ENCODE assay signal across 17 cellular contexts in the genomic region with DNA sequence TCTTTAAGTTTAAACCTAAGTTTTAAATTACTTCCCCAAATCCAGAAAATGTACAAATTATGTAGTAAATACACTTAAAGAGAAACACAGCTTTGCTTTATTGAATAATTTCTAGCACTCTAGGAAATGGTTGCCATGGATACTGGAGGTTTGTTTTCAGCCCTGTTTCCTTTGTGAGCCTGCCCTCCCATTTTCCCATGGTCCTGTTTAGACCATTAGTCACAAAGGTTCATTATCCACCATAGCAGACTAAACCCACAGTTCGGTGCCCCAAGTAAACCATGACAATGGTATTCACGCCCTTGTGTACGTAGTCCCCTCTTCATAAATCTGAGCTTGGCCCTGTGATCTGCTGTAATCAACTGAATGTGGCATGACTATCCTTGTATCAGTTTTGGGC.
DNase-seq lines count a peak whose midpoint lies in the region; ATAC-seq and TF ChIP-seq lines count a peak whose summit lies in the region.
"Had no signal": no experiment of that assay in that cellular context is flagged by ENCODE, and none has a peak within 500 bp of the region (broad histone marks: within the 10 kb centered on the region; RNA-seq: fewer than 3 reads in every experiment).

No MANE protein-coding gene starts in this region.

- no peaks in the 10 kb centered on the region for H3K4me1 Mint-ChIP-seq in stimulated activated effector memory CD8-positive, alpha-beta T cell treated with anti-CD3 and anti-CD28 coated beads, Interleukin-12 subunit alpha, Interleukin-12 subunit beta, amount 100 ng/mL, for 72 hours
- H3K4me1 Mint-ChIP-seq: activated B cell treated with CpG ODN at 0.5 μM for 24 hours; activated CD8-positive, alpha-beta memory T cell treated with anti-CD3 and anti-CD28 coated beads, Interleukin-2, amount 10 ng/mL, durations not matched to agents 7 days and 5 days had no signal

- H3K27me3 ChIP-seq in breast epithelium, result no peaks in the 10 kb centered on the region
- H3K27me3 ChIP-seq: BE2C, foreskin keratinocyte, upper lobe of left lung had no signal

- no peak for ATAC-seq in stimulated activated effector memory CD8-positive, alpha-beta T cell treated with anti-CD3 and anti-CD28 coated beads, Interleukin-12 subunit alpha, Interleukin-12 subunit beta, amount 100 ng/mL, for 72 hours
- ATAC-seq: activated CD8-positive, alpha-beta memory T cell treated with anti-CD3 and anti-CD28 coated beads, Interleukin-2, amount 10 ng/mL, durations not matched to agents 7 days and 5 days; foreskin keratinocyte; psoas muscle had no signal

- 78 to 82% methylated on average over 3 of the region's 3 CpGs for WGBS in mesodermal cell (ENCODE audit: insufficient coverage in 2 of 2), 2 experiments

- peaks cover 7% of the 10 kb centered on the region for H3K36me3 ChIP-seq in mesodermal cell (ENCODE audit: control insufficient read depth, insufficient read depth, low read length)
- H3K36me3 ChIP-seq in breast epithelium, result no peaks in the 10 kb centered on the region
- H3K36me3 ChIP-seq: BE2C, upper lobe of left lung had no signal

- no peak overlapping the region for H3K4me3 Mint-ChIP-seq in stimulated activated effector memory CD8-positive, alpha-beta T cell treated with anti-CD3 and anti-CD28 coated beads, Interleukin-12 subunit alpha, Interleukin-12 subunit beta, amount 100 ng/mL, for 72 hours
- H3K4me3 Mint-ChIP-seq: activated B cell treated with CpG ODN at 0.5 μM for 24 hours; activated CD8-positive, alpha-beta memory T cell treated with anti-CD3 and anti-CD28 coated beads, Interleukin-2, amount 10 ng/mL, durations not matched to agents 7 days and 5 days had no signal

- H3K27ac Mint-ChIP-seq in stimulated activated effector memory CD8-positive, alpha-beta T cell treated with anti-CD3 and anti-CD28 coated beads, Interleukin-12 subunit alpha, Interleukin-12 subunit beta, amount 100 ng/mL, for 72 hours, result no peak overlapping the region
- H3K27ac Mint-ChIP-seq: activated B cell treated with CpG ODN at 0.5 μM for 24 hours; activated CD8-positive, alpha-beta memory T cell treated with anti-CD3 and anti-CD28 coated beads, Interleukin-2, amount 10 ng/mL, durations not matched to agents 7 days and 5 days had no signal

- TF ChIP-seq CTCF in breast epithelium (IDR thresholded peaks at IDR 0.05), result no peak

- peaks cover 3% of the 10 kb centered on the region for H3K9me3 Mint-ChIP-seq in stimulated activated effector memory CD8-positive, alpha-beta T cell treated with anti-CD3 and anti-CD28 coated beads, Interleukin-12 subunit alpha, Interleukin-12 subunit beta, amount 100 ng/mL, for 72 hours
- H3K9me3 Mint-ChIP-seq: activated B cell treated with CpG ODN at 0.5 μM for 24 hours had no signal

- in situ Hi-C loops in SK-MEL-5 (cut with HindIII; ENCODE audit: low pct_unique_long_range_greater_than_20kb, low sequenced_read_pairs), result no loop called here

- H3K4me3 ChIP-seq in mesodermal cell (ENCODE audit: extremely low read depth, insufficient read depth, low read length, poor library complexity, severe bottlenecking) (no peak overlapping the region), breast epithelium (no peak overlapping the region)
- H3K4me3 ChIP-seq: psoas muscle, upper lobe of left lung had no signal

- TF ChIP-seq POLR2A in breast epithelium (IDR thresholded peaks at IDR 0.05), result no peak

- DNase-seq in EH (ENCODE audit: low read depth) (peak; percentile 57), SK-MEL-5 (ENCODE audit: low read depth, low spot score) (peak; percentile 7), fibroblast of gingiva (ENCODE audit: low read depth) (peak; percentile 7), NCI-H69 (lab: John Stamatoyannopoulos, UW) (no peak), breast epithelium (ENCODE audit: low spot score in 2 of 2) (no peak)
- DNase-seq in activated CD4-positive, alpha-beta T cell treated with anti-CD3 and anti-CD28 coated beads for 4 hours, result no peak
- DNase-seq in stimulated activated effector memory CD8-positive, alpha-beta T cell treated with anti-CD3 and anti-CD28 coated beads, Interleukin-12 subunit alpha, Interleukin-12 subunit beta, amount 100 ng/mL, for 72 hours (ENCODE audit: low spot score in 2 of 2), result no peak
- DNase-seq: activated B cell treated with CpG ODN at 0.5 μM for 24 hours; activated CD8-positive, alpha-beta memory T cell treated with anti-CD3 and anti-CD28 coated beads, Interleukin-2, amount 10 ng/mL, durations not matched to agents 7 days and 5 days; activated naive CD4-positive, alpha-beta T cell treated with Interleukin-2 at 50 U/mL for 16 hours; BE2C; foreskin keratinocyte; NCI-H2171; psoas muscle; stimulated activated CD4-positive, alpha-beta T cell treated with anti-CD3 and anti-CD28 coated beads, Interleukin-2, amount 100 ng/mL, for 24 hours; upper lobe of left lung had no signal

- H3K4me1 ChIP-seq in mesodermal cell (ENCODE audit: control insufficient read depth, insufficient read depth, low read length, poor library complexity, severe bottlenecking), result peaks cover 11% of the 10 kb centered on the region
- H3K4me1 ChIP-seq in breast epithelium, result no peaks in the 10 kb centered on the region
- H3K4me1 ChIP-seq: BE2C, foreskin keratinocyte, psoas muscle, upper lobe of left lung had no signal

- intact Hi-C loops in breast epithelium (cut with DNase I; ENCODE audit: low total_unique reads), result no loop called here

- H3K27ac ChIP-seq in mesodermal cell (ENCODE audit: low read depth, low read length, severe bottlenecking) (peak overlapping the region; percentile 94), breast epithelium (peak overlapping the region in 1 of 2 donors; percentile 49)
- H3K27ac ChIP-seq: foreskin keratinocyte, psoas muscle had no signal

- H3K9me3 ChIP-seq in mesodermal cell (ENCODE audit: control insufficient read depth, low read length) (no peaks in the 10 kb centered on the region), breast epithelium (no peaks in the 10 kb centered on the region)
- H3K9me3 ChIP-seq: BE2C, psoas muscle, upper lobe of left lung had no signal

- no peaks in the 10 kb centered on the region for H3K36me3 Mint-ChIP-seq in stimulated activated effector memory CD8-positive, alpha-beta T cell treated with anti-CD3 and anti-CD28 coated beads, Interleukin-12 subunit alpha, Interleukin-12 subunit beta, amount 100 ng/mL, for 72 hours
- H3K36me3 Mint-ChIP-seq: activated CD8-positive, alpha-beta memory T cell treated with anti-CD3 and anti-CD28 coated beads, Interleukin-2, amount 10 ng/mL, durations not matched to agents 7 days and 5 days had no signal

Comparison
In these comparisons a context has a peak if more than half of its experiments do, and no peak if none do; other contexts are left out.
1. DNase-seq: peak in EH (single experiment), SK-MEL-5 (single experiment) and fibroblast of gingiva (single experiment); none in NCI-H69 (single experiment), activated CD4-positive, alpha-beta T cell treated with anti-CD3 and anti-CD28 coated beads for 4 hours (0 of 2), breast epithelium (0 of 2) and stimulated activated effector memory CD8-positive, alpha-beta T cell treated with anti-CD3 and anti-CD28 coated beads, Interleukin-12 subunit alpha, Interleukin-12 subunit beta, amount 100 ng/mL, for 72 hours (0 of 2).